ENCODE assay signal across 1 cellular context in genomic region chr22:48090332-48090672, GRCh38.
TF ChIP-seq lines count a peak whose summit lies in the region.

No MANE protein-coding gene starts in this region.

TF ChIP-seq in HEK293, 187 proteins besides CTCF, POLR2A, EP300 and RAD21 (continued from another document):
- TF ChIP-seq SP3 (tag by site-specific recombination; IDR thresholded peaks at IDR 0.05) (no peak), ZNF26 (tag by site-specific recombination; IDR thresholded peaks at IDR 0.05) (no peak), ZNF768 (tag by site-specific recombination; IDR thresholded peaks at IDR 0.05) (no peak), ZFP3 (tag by site-specific recombination; IDR thresholded peaks at IDR 0.05; ENCODE audit: low read depth) (no peak), ZNF837 (tag by site-specific recombination; IDR thresholded peaks at IDR 0.05) (no peak), ZNF394 (tag by site-specific recombination; IDR thresholded peaks at IDR 0.05; ENCODE audit: borderline replicate concordance) (no peak), HIC1 (tag by site-specific recombination; IDR thresholded peaks at IDR 0.05) (0 out of 2 replicates have a peak, but pooled peaks have one; percentile 85), ZNF157 (tag by site-specific recombination; IDR thresholded peaks at IDR 0.05) (no peak), ZIC2 (tag by site-specific recombination; IDR thresholded peaks at IDR 0.05) (peak; percentile 8; the same call in 1 of the 2 replicates), ZNF362 (tag by site-specific recombination; IDR thresholded peaks at IDR 0.05) (no peak), ZNF366 (tag by site-specific recombination; conservative IDR thresholded peaks at IDR 0.05) (0 out of 2 replicates have a peak, but pooled peaks have one; percentile 0), GLIS1 (tag by site-specific recombination; IDR thresholded peaks at IDR 0.05) (peak; percentile 4; the same call in 1 of the 2 replicates), ZNF24 (tag by site-specific recombination; IDR thresholded peaks at IDR 0.05) (0 out of 2 replicates have a peak, but pooled peaks have one; percentile 2), ZBTB11 (tag by site-specific recombination; conservative IDR thresholded peaks at IDR 0.05; ENCODE audit: low read depth) (no peak), ZNF248 (tag by site-specific recombination; IDR thresholded peaks at IDR 0.05) (no peak), ZNF10 (tag by site-specific recombination; IDR thresholded peaks at IDR 0.05) (no peak), ZNF133 (tag by site-specific recombination; IDR thresholded peaks at IDR 0.05) (no peak), ZNF555 (tag by site-specific recombination; conservative IDR thresholded peaks at IDR 0.05) (no peak)
